ENCODE assay signal across 22 cellular contexts in genomic region chr3:54621181-54621580, GRCh38.
DNase-seq lines count a peak whose midpoint lies in the region; ATAC-seq and TF ChIP-seq lines count a peak whose summit lies in the region.
"Had no signal": no experiment of that assay in that cellular context is flagged by ENCODE, and none has a peak within 500 bp of the region (broad histone marks: within the 10 kb centered on the region; RNA-seq: fewer than 3 reads in every experiment).

No MANE protein-coding gene starts in this region.

- H3K27me3 Mint-ChIP-seq in endothelial cell (ENCODE audit: unreplicated experiment): no peaks in the 10 kb centered on the region
- H3K27me3 Mint-ChIP-seq: activated naive CD8-positive, alpha-beta T cell treated with anti-CD3 and anti-CD28 coated beads, Interleukin-2, amount 50 U/mL, for 24 hours; T-cell had no signal

- H3K4me3 Mint-ChIP-seq in endothelial cell (ENCODE audit: unreplicated experiment): no peak overlapping the region
- H3K4me3 Mint-ChIP-seq: activated naive CD8-positive, alpha-beta T cell treated with anti-CD3 and anti-CD28 coated beads, Interleukin-2, amount 50 U/mL, for 24 hours; activated T-helper 1 cell treated with anti-CD3 and anti-CD28 coated beads, Interleukin-12 subunit alpha, Interleukin-12 subunit beta, Interleukin-2, Interleukin-4 antibody, amounts not matched to agents 30 ng/mL and 10 ng/mL and 1 ng/mL, durations not matched to agents 14 hours and 24 hours and 36 hours; naive thymus-derived CD8-positive, alpha-beta T cell; T-cell had no signal

- H3K9me3 ChIP-seq in BE2C: no peaks in the 10 kb centered on the region
- H3K9me3 ChIP-seq: heart right ventricle, suprapubic skin had no signal

- no peaks in the 10 kb centered on the region for H3K9me3 Mint-ChIP-seq in endothelial cell (ENCODE audit: unreplicated experiment)
- H3K9me3 Mint-ChIP-seq: activated naive CD8-positive, alpha-beta T cell treated with anti-CD3 and anti-CD28 coated beads, Interleukin-2, amount 50 U/mL, for 24 hours had no signal

- no peaks in the 10 kb centered on the region for H3K27me3 ChIP-seq in BE2C
- H3K27me3 ChIP-seq: heart right ventricle, suprapubic skin had no signal

- DNase-seq in BE2C: peak; percentile 68
- DNase-seq in G401 (ENCODE audit: low spot score): peak; percentile 70
- peak; percentile 23 for DNase-seq in NCI-H82 treated with DMSO at 0.1 percent for 48 hours (lab: John Stamatoyannopoulos, UW; ENCODE audit: unreplicated experiment)
- peak; percentile 19 for DNase-seq in coronary artery (ENCODE audit: low spot score)
- DNase-seq in endothelial cell (ENCODE audit: low spot score): no peak
- DNase-seq: activated CD8-positive, alpha-beta memory T cell treated with anti-CD3 and anti-CD28 coated beads for 24 hours; activated naive CD8-positive, alpha-beta T cell treated with anti-CD3 and anti-CD28 coated beads, Interleukin-2, amount 50 U/mL, for 24 hours; caudate nucleus; effector CD8-positive, alpha-beta T cell; HCEC 1CT; heart right ventricle; Karpas-422; naive thymus-derived CD8-positive, alpha-beta T cell; NCI-H1436 treated with DMSO at 0.1 percent for 48 hours; NCI-H526 treated with DMSO at 0.1 percent for 48 hours; small intestine; T-cell had no signal

- ATAC-seq in HG03095 (IDR thresholded peaks at IDR 0.05; ENCODE audit: unreplicated experiment) (no peak), GM19397 (IDR thresholded peaks at IDR 0.05; ENCODE audit: unreplicated experiment) (no peak)
- ATAC-seq: activated naive CD8-positive, alpha-beta T cell treated with anti-CD3 and anti-CD28 coated beads, Interleukin-2, amount 50 U/mL, for 24 hours; heart right ventricle; naive thymus-derived CD8-positive, alpha-beta T cell; T-cell had no signal

- in situ Hi-C loops in G401 (cut with HindIII; ENCODE audit: low sequenced_read_pairs): no loop called here

- H3K4me1 ChIP-seq in BE2C: peaks cover 4% of the 10 kb centered on the region; the same call in 1 of the 2 replicates
- H3K4me1 ChIP-seq: heart right ventricle, suprapubic skin had no signal

- H3K27ac Mint-ChIP-seq in endothelial cell (ENCODE audit: unreplicated experiment): no peak overlapping the region
- H3K27ac Mint-ChIP-seq: activated naive CD8-positive, alpha-beta T cell treated with anti-CD3 and anti-CD28 coated beads, Interleukin-2, amount 50 U/mL, for 24 hours; activated T-helper 1 cell treated with anti-CD3 and anti-CD28 coated beads, Interleukin-12 subunit alpha, Interleukin-12 subunit beta, Interleukin-2, Interleukin-4 antibody, amounts not matched to agents 30 ng/mL and 10 ng/mL and 1 ng/mL, durations not matched to agents 14 hours and 24 hours and 36 hours; T-cell had no signal

- no peak overlapping the region for H3K27ac ChIP-seq in coronary artery
- H3K27ac ChIP-seq: heart right ventricle, RWPE1, suprapubic skin had no signal

- H3K4me3 ChIP-seq in BE2C (ENCODE audit: low read depth, low read length) (peak overlapping the region; percentile 14; the same call in 1 of the 2 replicates), coronary artery (no peak overlapping the region)
- H3K4me3 ChIP-seq: heart right ventricle, suprapubic skin had no signal

- TF ChIP-seq CTCF in BE2C (IDR thresholded peaks at IDR 0.05; ENCODE audit: low read depth, low read length) (no peak), coronary artery (IDR thresholded peaks at IDR 0.05) (no peak), endothelial cell (IDR thresholded peaks at IDR 0.05; ENCODE audit: unreplicated experiment) (no peak)

- H3K36me3 Mint-ChIP-seq in endothelial cell (ENCODE audit: low read depth, unreplicated experiment): no peaks in the 10 kb centered on the region
- H3K36me3 Mint-ChIP-seq: naive thymus-derived CD8-positive, alpha-beta T cell; T-cell had no signal

- no peaks in the 10 kb centered on the region for H3K4me1 Mint-ChIP-seq in endothelial cell (ENCODE audit: unreplicated experiment)
- H3K4me1 Mint-ChIP-seq: activated naive CD8-positive, alpha-beta T cell treated with anti-CD3 and anti-CD28 coated beads, Interleukin-2, amount 50 U/mL, for 24 hours; naive thymus-derived CD8-positive, alpha-beta T cell; T-cell had no signal

- no peaks in the 10 kb centered on the region for H3K36me3 ChIP-seq in BE2C
- H3K36me3 ChIP-seq: heart right ventricle, suprapubic skin had no signal
